ENCODE assay signal across 8 cellular contexts in genomic region chr1:161389691-161390558, GRCh38. TPM values are rescaled to one million over a fixed set of nuclear protein-coding genes. Genes with fewer than 3 reads are reported as not detected.
A peak's percentile ranks its signal among the peaks of the same experiment; 100 is the strongest.
DNase-seq lines count a peak whose midpoint lies in the region; ATAC-seq and TF ChIP-seq lines count a peak whose summit lies in the region.

No MANE protein-coding gene starts in this region.

- no peak for TF ChIP-seq CTCF in KMS-11 (conservative IDR thresholded peaks at IDR 0.05; ENCODE audit: low read depth, low read length)

- peaks cover 35% of the 10 kb centered on the region for H3K4me1 ChIP-seq in KMS-11 (ENCODE audit: low read depth, poor library complexity, severe bottlenecking)
- H3K4me1 ChIP-seq in muscle layer of duodenum (ENCODE audit: control insufficient read depth in 1 of 2, insufficient read depth in 2 of 2, low read length in 2 of 2): no peaks in the 10 kb centered on the region

- H3K27me3 ChIP-seq in KMS-11 (ENCODE audit: insufficient read depth, low read depth) (no peaks in the 10 kb centered on the region), muscle layer of duodenum (ENCODE audit: low read depth, low read length) (no peaks in the 10 kb centered on the region)

- peak; percentile 91 for DNase-seq in DMS79 treated with DMSO at 0.1 percent for 48 hours (lab: John Stamatoyannopoulos, UW)
- DNase-seq in activated T-cell treated with anti-CD3 and anti-CD28 coated beads, Interleukin-2, amount 50 U/mL, for 4 hours: peak; percentile 92
- DNase-seq in stimulated activated CD8-positive, alpha-beta memory T cell treated with anti-CD3 and anti-CD28 coated beads, Interleukin-7, amount 100 ng/mL, for 1 hour (ENCODE audit: low read depth in 2 of 2): peak; percentile 85 to 95

- H3K9ac ChIP-seq in KMS-11: peak overlapping the region; percentile 60

- peak overlapping the region; percentile 94 for H2AFZ ChIP-seq in KMS-11 (ENCODE audit: low read depth)

- H3K27me3 Mint-ChIP-seq in activated T-cell treated with anti-CD3 and anti-CD28 coated beads, Interleukin-2, amount 50 U/mL, for 4 hours (ENCODE audit: low read depth): no peaks in the 10 kb centered on the region

- no peaks in the 10 kb centered on the region for H3K36me3 Mint-ChIP-seq in activated T-cell treated with anti-CD3 and anti-CD28 coated beads, Interleukin-2, amount 50 U/mL, for 4 hours (ENCODE audit: insufficient read depth)

- H4K20me1 ChIP-seq in KMS-11 (ENCODE audit: insufficient read depth): no peaks in the 10 kb centered on the region

- peak overlapping the region; percentile 88 for H3K4me3 Mint-ChIP-seq in activated T-cell treated with anti-CD3 and anti-CD28 coated beads, Interleukin-2, amount 50 U/mL, for 4 hours

- H3K9me3 ChIP-seq in muscle layer of duodenum (ENCODE audit: control insufficient read depth in 1 of 2, low read length in 2 of 2): no peaks in the 10 kb centered on the region

- H3K36me3 ChIP-seq in KMS-11 (ENCODE audit: insufficient read depth) (no peaks in the 10 kb centered on the region), muscle layer of duodenum (ENCODE audit: control insufficient read depth in 1 of 2, insufficient read depth in 2 of 2, low read length in 2 of 2) (no peaks in the 10 kb centered on the region)

- H3K4me2 ChIP-seq in KMS-11: peak overlapping the region; percentile 75

- H3K27ac ChIP-seq in KMS-11 (peak overlapping the region; percentile 36; the same call in 1 of the 2 replicates), muscle layer of duodenum (ENCODE audit: low read length) (peak overlapping the region; percentile 97)

- peak overlapping the region; percentile 93 for H3K4me3 ChIP-seq in KMS-11 (IDR thresholded peaks at IDR 0.05; ENCODE audit: insufficient read depth, low read depth, low read length)
- peak overlapping the region; percentile 58 to 75 for H3K4me3 ChIP-seq in muscle layer of duodenum (ENCODE audit: low read depth in 1 of 2, low read length in 2 of 2)

- ATAC-seq in GM21786 (IDR thresholded peaks at IDR 0.05; ENCODE audit: unreplicated experiment): peak; percentile 72
- peak; percentile 84 to 87 for ATAC-seq in activated T-cell treated with anti-CD3 and anti-CD28 coated beads, Interleukin-2, amount 50 U/mL, for 4 hours
- ATAC-seq in esophagus mucosa: peak; percentile 97

- peaks cover 45% of the 10 kb centered on the region for H3K4me1 Mint-ChIP-seq in activated T-cell treated with anti-CD3 and anti-CD28 coated beads, Interleukin-2, amount 50 U/mL, for 4 hours (ENCODE audit: low read depth)

- H3K9me3 Mint-ChIP-seq in activated T-cell treated with anti-CD3 and anti-CD28 coated beads, Interleukin-2, amount 50 U/mL, for 4 hours: no peaks in the 10 kb centered on the region

- no peaks in the 10 kb centered on the region for H3K79me2 ChIP-seq in KMS-11 (ENCODE audit: insufficient read depth, low read depth)

TF ChIP-seq in PFSK-1, 5 proteins besides CTCF, POLR2A, EP300 and RAD21:
- TF ChIP-seq REST (IDR thresholded peaks at IDR 0.05; ENCODE audit: insufficient read depth in 1 of 2, low read depth in 2 of 2, low read length in 2 of 2) (no peak), SIN3A (IDR thresholded peaks at IDR 0.05; ENCODE audit: borderline replicate concordance, insufficient read depth, low read length) (peak; percentile 41; the same call in 1 of the 2 replicates), POLR2AphosphoS5 (IDR thresholded peaks at IDR 0.05; ENCODE audit: low read depth, low read length) (peak; percentile 83), TAF1 (IDR thresholded peaks at IDR 0.05; ENCODE audit: borderline replicate concordance, insufficient read depth, low read length) (peak; percentile 50; the same call in 1 of the 2 replicates), FOXP2 (optimal IDR thresholded peaks at IDR 0.05; ENCODE audit: borderline replicate concordance, extremely low read depth, extremely low read length, insufficient read depth) (peak; percentile 93)

RNA-seq across cellular contexts. Expression of gene CFAP126, which starts 22.2 kb away (rescaled TPM):
- 0.95 TPM for polyA plus RNA-seq in PFSK-1 (2012; ENCODE audit: insufficient read length, low read depth)
- not detected for total RNA-seq in activated T-cell treated with anti-CD3 and anti-CD28 coated beads, Interleukin-2, amount 50 U/mL, for 4 hours
- not detected for total RNA-seq in esophagus mucosa

Comparison
In these comparisons a context has a peak if more than half of its experiments do, and no peak if none do; other contexts are left out.
1. Peak in every context shown above with its lines: DNase-seq, ATAC-seq, H3K4me3 ChIP-seq and H3K27ac ChIP-seq.